Comparison of ENCODE assay signal across 13 cellular contexts in genomic region chr9:2267171-2267740, GRCh38.
DNase-seq lines count a peak whose midpoint lies in the region; ATAC-seq lines count a peak whose summit lies in the region.
"Had no signal": no experiment of that assay in that cellular context is flagged by ENCODE, and none has a peak within 500 bp of the region (broad histone marks: within the 10 kb centered on the region; RNA-seq: fewer than 3 reads in every experiment).

No MANE protein-coding gene starts in this region.

- no peaks in the 10 kb centered on the region for H3K9me3 Mint-ChIP-seq in stimulated activated effector memory CD8-positive, alpha-beta T cell treated with anti-CD3 and anti-CD28 coated beads, Interleukin-12 subunit alpha, Interleukin-12 subunit beta, amount 100 ng/mL, for 72 hours
- H3K9me3 Mint-ChIP-seq: activated naive CD4-positive, alpha-beta T cell treated with anti-CD3 and anti-CD28 coated beads for 36 hours had no signal

- no peaks in the 10 kb centered on the region for H3K36me3 Mint-ChIP-seq in stimulated activated effector memory CD8-positive, alpha-beta T cell treated with anti-CD3 and anti-CD28 coated beads, Interleukin-12 subunit alpha, Interleukin-12 subunit beta, amount 100 ng/mL, for 72 hours
- H3K36me3 Mint-ChIP-seq: CD14-positive monocyte had no signal

- peaks cover 4% of the 10 kb centered on the region; the same call in 1 of the 2 replicates for H3K79me2 ChIP-seq in Karpas-422 (ENCODE audit: low read length)

- ATAC-seq in left lobe of liver (peak; percentile 43), GM18517 (IDR thresholded peaks at IDR 0.05; ENCODE audit: unreplicated experiment) (no peak)
- ATAC-seq in stimulated activated effector memory CD8-positive, alpha-beta T cell treated with anti-CD3 and anti-CD28 coated beads, Interleukin-12 subunit alpha, Interleukin-12 subunit beta, amount 100 ng/mL, for 72 hours, result no peak

- peaks cover 94% of the 10 kb centered on the region for H3K4me1 ChIP-seq in Karpas-422 (ENCODE audit: low read length)

- no peak overlapping the region for H2AFZ ChIP-seq in Karpas-422 (ENCODE audit: low read length)

- H3K4me3 Mint-ChIP-seq in stimulated activated effector memory CD8-positive, alpha-beta T cell treated with anti-CD3 and anti-CD28 coated beads, Interleukin-12 subunit alpha, Interleukin-12 subunit beta, amount 100 ng/mL, for 72 hours, result no peak overlapping the region
- H3K4me3 Mint-ChIP-seq: activated naive CD4-positive, alpha-beta T cell treated with anti-CD3 and anti-CD28 coated beads for 36 hours; CD14-positive monocyte had no signal

- H3K9me2 ChIP-seq in Karpas-422 (replicated peaks; ENCODE audit: insufficient read depth, low read length), result no peaks in the 10 kb centered on the region

- H4K20me1 ChIP-seq in Karpas-422 (ENCODE audit: insufficient read depth, low read depth, low read length), result no peaks in the 10 kb centered on the region

- H3K27ac Mint-ChIP-seq in stimulated activated effector memory CD8-positive, alpha-beta T cell treated with anti-CD3 and anti-CD28 coated beads, Interleukin-12 subunit alpha, Interleukin-12 subunit beta, amount 100 ng/mL, for 72 hours, result no peak overlapping the region
- H3K27ac Mint-ChIP-seq: activated naive CD4-positive, alpha-beta T cell treated with anti-CD3 and anti-CD28 coated beads for 36 hours; CD14-positive monocyte had no signal

- H3K36me3 ChIP-seq in Karpas-422 (ENCODE audit: insufficient read depth, low read length), result no peaks in the 10 kb centered on the region
- H3K36me3 ChIP-seq: upper lobe of left lung had no signal

- peak overlapping the region; percentile 71 for H3K4me3 ChIP-seq in Karpas-422 (ENCODE audit: low read length)
- H3K4me3 ChIP-seq: SK-N-MC, upper lobe of left lung had no signal

- no peaks in the 10 kb centered on the region for H3K9me3 ChIP-seq in Karpas-422 (ENCODE audit: low read length)
- H3K9me3 ChIP-seq: upper lobe of left lung had no signal

- peak; percentile 94 for DNase-seq in Karpas-422
- peak; percentile 68 for DNase-seq in cerebellum (ENCODE audit: low spot score)
- no peak for DNase-seq in left lobe of liver (ENCODE audit: low spot score)
- DNase-seq in stromal cell of bone marrow (ENCODE audit: low read depth), result peak; percentile 32
- DNase-seq in NOMO-1 treated with DMSO at 0.1 percent for 48 hours (lab: John Stamatoyannopoulos, UW; ENCODE audit: unreplicated experiment), result no peak
- DNase-seq in stimulated activated effector memory CD8-positive, alpha-beta T cell treated with anti-CD3 and anti-CD28 coated beads, Interleukin-12 subunit alpha, Interleukin-12 subunit beta, amount 100 ng/mL, for 72 hours (ENCODE audit: low spot score in 2 of 2), result no peak
- DNase-seq: activated naive CD4-positive, alpha-beta T cell treated with anti-CD3 and anti-CD28 coated beads for 36 hours; NCI-H2227 treated with DMSO at 0.1 percent for 48 hours had no signal

- H3K4me1 Mint-ChIP-seq in stimulated activated effector memory CD8-positive, alpha-beta T cell treated with anti-CD3 and anti-CD28 coated beads, Interleukin-12 subunit alpha, Interleukin-12 subunit beta, amount 100 ng/mL, for 72 hours, result peaks cover 8% of the 10 kb centered on the region

- peak overlapping the region; percentile 95 for H3K4me2 ChIP-seq in Karpas-422 (ENCODE audit: low read depth, low read length, poor library complexity, severe bottlenecking)

- H3K27ac ChIP-seq in Karpas-422 (ENCODE audit: low read length), result peak overlapping the region; percentile 99
- H3K27ac ChIP-seq: epithelial cell of prostate, SK-N-MC, upper lobe of left lung had no signal

- peak overlapping the region; percentile 93 for H3K9ac ChIP-seq in Karpas-422 (ENCODE audit: low read length)

- no peaks in the 10 kb centered on the region for H3K27me3 ChIP-seq in Karpas-422 (ENCODE audit: low read length)
- H3K27me3 ChIP-seq: upper lobe of left lung had no signal

Comparison
In these comparisons a context has a peak if more than half of its experiments do, and no peak if none do; other contexts are left out.
1. DNase-seq: peak in Karpas-422 (single experiment), cerebellum (single experiment) and stromal cell of bone marrow (single experiment); none in left lobe of liver (single experiment), NOMO-1 treated with DMSO at 0.1 percent for 48 hours (single experiment) and stimulated activated effector memory CD8-positive, alpha-beta T cell treated with anti-CD3 and anti-CD28 coated beads, Interleukin-12 subunit alpha, Interleukin-12 subunit beta, amount 100 ng/mL, for 72 hours (0 of 2).